Comparison of ENCODE assay signal across 28 cellular contexts in the genomic region with DNA sequence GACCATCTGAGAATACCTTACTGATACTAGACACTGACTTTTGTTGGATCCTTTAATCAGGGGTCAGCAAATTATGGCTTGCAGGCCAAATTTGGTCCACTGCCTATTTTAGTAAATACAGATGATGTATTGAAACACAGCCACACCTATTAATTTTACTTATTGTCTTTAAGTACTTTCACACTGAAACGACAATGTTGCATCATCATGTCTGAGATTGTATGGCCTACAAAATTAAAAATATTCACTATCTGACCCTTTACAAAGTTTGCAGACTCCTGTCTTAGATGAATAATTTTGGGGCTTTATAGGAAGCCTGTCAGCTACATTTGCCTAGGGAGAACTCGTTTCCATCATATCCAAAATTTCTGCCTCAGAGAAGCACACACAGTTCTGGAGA.
"Had no signal": no experiment of that assay in that cellular context is flagged by ENCODE, and none has a peak within 500 bp of the region (broad histone marks: within the 10 kb centered on the region; RNA-seq: fewer than 3 reads in every experiment).

No MANE protein-coding gene starts in this region.

- FAIRE-seq: endometrium, islet of Langerhans, keratinocyte had no signal

- H3K4me1 ChIP-seq: colonic mucosa, esophagus squamous epithelium, gastrocnemius medialis, left lung, lower lobe of right lung had no signal

- DNase-seq: colonic mucosa; cortex of kidney; effector CD8-positive, alpha-beta T cell; effector memory CD8-positive, alpha-beta T cell; endodermal cell; erythroblast; esophagus squamous epithelium; foreskin fibroblast; foreskin melanocyte; gastrocnemius medialis; glutamatergic neuron; head of caudate nucleus; heart right ventricle; hippocampal formation; left cardiac atrium; left lung; left ventricle myocardium superior; lower lobe of right lung; mesenchymal stem cell; mucosa of descending colon; naive B cell had no signal

- H3K36me3 ChIP-seq: colonic mucosa, esophagus squamous epithelium, gastrocnemius medialis, heart right ventricle, left lung, lower lobe of right lung had no signal

- H3K9me3 ChIP-seq: colonic mucosa, esophagus squamous epithelium, gastrocnemius medialis, left lung, lower lobe of right lung, mucosa of descending colon had no signal

- H3K36me3 Mint-ChIP-seq: naive B cell had no signal

- ATAC-seq: effector memory CD8-positive, alpha-beta T cell; esophagus mucosa; gastrocnemius medialis; heart right ventricle; left cardiac atrium; left lung; left ventricle myocardium superior; lower lobe of right lung; mucosa of descending colon had no signal

- H3K4me1 Mint-ChIP-seq: endodermal cell, naive B cell had no signal

- H3K4me3 ChIP-seq: colonic mucosa, esophagus squamous epithelium, gastrocnemius medialis, heart right ventricle, left lung, lower lobe of right lung, mucosa of descending colon had no signal

- H3K27me3 Mint-ChIP-seq: dendritic cell treated with granulocyte-macrophage colony-stimulating factor and Interleukin-4, amounts not matched to agents 40 ng/mL and 50 ng/mL, for 4 days had no signal

- H3K27ac Mint-ChIP-seq: dendritic cell treated with granulocyte-macrophage colony-stimulating factor and Interleukin-4, amounts not matched to agents 40 ng/mL and 50 ng/mL, for 4 days; effector memory CD8-positive, alpha-beta T cell; endodermal cell; naive B cell had no signal

- H3K27ac ChIP-seq: colonic mucosa, epithelial cell of prostate, esophagus squamous epithelium, gastrocnemius medialis, heart right ventricle, left lung, lower lobe of right lung had no signal

- H3K27me3 ChIP-seq: colonic mucosa, esophagus squamous epithelium, gastrocnemius medialis, heart right ventricle, left lung had no signal

- H3K4me3 Mint-ChIP-seq: dendritic cell treated with granulocyte-macrophage colony-stimulating factor and Interleukin-4, amounts not matched to agents 40 ng/mL and 50 ng/mL, for 4 days; effector memory CD8-positive, alpha-beta T cell; endodermal cell; mesothelial cell of epicardium; naive B cell had no signal
